ENCODE assay signal across 25 cellular contexts in the genomic region with DNA sequence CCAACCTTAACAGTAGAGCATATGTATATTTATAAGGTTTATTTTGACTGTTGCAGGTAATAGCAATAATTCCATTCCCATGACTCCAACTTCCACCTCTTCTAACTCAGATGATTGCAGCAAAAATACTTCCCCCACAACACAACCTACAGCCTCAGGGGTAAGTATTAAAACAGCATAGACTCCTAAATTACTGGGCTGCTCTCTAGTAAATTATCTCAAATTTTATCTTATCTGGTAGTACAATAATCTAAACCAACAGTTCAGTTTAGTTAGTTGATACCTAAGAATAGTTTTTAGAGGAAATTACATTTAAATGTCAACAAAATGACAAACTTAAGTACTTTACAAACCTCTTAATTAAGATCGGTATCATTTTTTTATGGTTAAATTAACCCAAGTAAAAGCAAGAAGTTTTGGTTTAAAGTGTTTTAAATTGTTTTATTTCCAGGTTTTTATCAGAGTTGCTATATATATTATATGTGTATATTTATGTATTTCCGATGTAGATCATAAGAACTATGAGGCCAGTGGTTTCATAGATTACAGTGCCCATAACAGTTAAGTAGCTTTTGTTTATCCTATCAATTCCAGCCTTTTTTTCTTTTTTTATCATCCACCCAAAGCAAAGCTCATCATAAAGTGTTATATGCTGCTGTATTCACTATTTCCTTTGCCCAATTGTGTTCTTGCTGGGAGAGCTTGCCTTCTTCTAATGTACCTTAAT. TPM values are rescaled to one million over a fixed set of nuclear protein-coding genes. Genes with fewer than 3 reads are reported as not detected.
DNase-seq lines count a peak whose midpoint lies in the region; ATAC-seq, FAIRE-seq and TF ChIP-seq lines count a peak whose summit lies in the region.
"Had no signal": no experiment of that assay in that cellular context is flagged by ENCODE, and none has a peak within 500 bp of the region (broad histone marks: within the 10 kb centered on the region; RNA-seq: fewer than 3 reads in every experiment).

No MANE protein-coding gene starts in this region.

- H2AFZ ChIP-seq in PC-3 (ENCODE audit: low read length) (no peak overlapping the region), endothelial cell of umbilical vein (ENCODE audit: low read depth, low read length) (no peak overlapping the region)

- peaks cover 6% of the 10 kb centered on the region; the same call in 1 of the 2 replicates for H3K4me1 ChIP-seq in PC-3 (ENCODE audit: insufficient read depth, low read length)
- H3K4me1 ChIP-seq in endothelial cell of umbilical vein (ENCODE audit: control insufficient read depth, extremely low read depth, insufficient read depth, low read length): peaks cover 63% of the 10 kb centered on the region
- H3K4me1 ChIP-seq in mucosa of descending colon (ENCODE audit: low read depth): peaks cover 27% of the 10 kb centered on the region
- no peaks in the 10 kb centered on the region for H3K4me1 ChIP-seq in vagina
- H3K4me1 ChIP-seq: prostate gland had no signal

- H3K36me3 Mint-ChIP-seq in Calu3 (ENCODE audit: insufficient read depth, unreplicated experiment): peaks cover 95% of the 10 kb centered on the region
- H3K36me3 Mint-ChIP-seq in immature natural killer cell: peaks cover 0 to 3% (median 0%) of the 10 kb centered on the region in 3 donors

- H3K36me3 ChIP-seq in PC-3 (ENCODE audit: low read depth, low read length) (peaks cover 31% of the 10 kb centered on the region; the same call in 1 of the 2 replicates), endothelial cell of umbilical vein (ENCODE audit: control insufficient read depth in 2 of 2, extremely low read depth in 1 of 2, insufficient read depth in 2 of 2, low read length in 2 of 2) (peaks cover 7 to 9% of the 10 kb centered on the region in 2 experiments), mucosa of descending colon (ENCODE audit: low read depth) (no peaks in the 10 kb centered on the region), vagina (no peaks in the 10 kb centered on the region)
- H3K36me3 ChIP-seq: prostate gland had no signal

- CTCF ChIA-PET in Calu3 (lab: Charles Lee) (interaction anchor here (0.6 to 1.4 kb wide), 2 partner anchors 195 to 966 kb away, joined by 3 to 6 read pairs; no protein-coding TSS in a partner anchor), PC-3 (lab: Charles Lee) (no interaction called here), endothelial cell of umbilical vein (lab: Charles Lee) (interaction anchor here (0.5 to 2.2 kb wide), 4 partner anchors 8 to 380 kb away, joined by 3 to 9 read pairs (median 6); no protein-coding TSS in a partner anchor)

- intact Hi-C loops in Calu3 (cut with micrococcal nuclease; ENCODE audit: unreplicated experiment): loop anchor here (2.0 to 10.0 kb wide), 4 partner anchors 14 to 532 kb away; partner anchors contain the start of gene GATA6
- intact Hi-C loops in PC-3 (cut with micrococcal nuclease): loop anchor here (5.0 kb wide), 1 partner anchor 99 kb away; no protein-coding TSS in a partner anchor
- intact Hi-C loops in endothelial cell of umbilical vein (cut with micrococcal nuclease): no loop called here
- intact Hi-C loops in mucosa of descending colon (cut with DNase I, micrococcal nuclease): no loop called here
- intact Hi-C loops in vagina (cut with DNase I): loop anchor here (10.0 kb wide), 1 partner anchor 1092 kb away; no protein-coding TSS in a partner anchor

- H3K27ac ChIP-seq in PC-3 (ENCODE audit: low read length) (no peak overlapping the region), endothelial cell of umbilical vein (ENCODE audit: insufficient read depth, low read depth, low read length) (no peak overlapping the region), vagina (no peak overlapping the region)
- H3K27ac ChIP-seq: epithelial cell of prostate, prostate gland, skin epidermis had no signal

- H3K9me2 ChIP-seq in PC-3 (replicated peaks; ENCODE audit: low read length): no peaks in the 10 kb centered on the region
- H3K9me2 ChIP-seq: SK-N-SH had no signal

- no peak overlapping the region for H3K4me3 ChIP-seq in PC-3 (ENCODE audit: low read length)
- no peak overlapping the region for H3K4me3 ChIP-seq in endothelial cell of umbilical vein (replicated peaks in 1 of 3; ENCODE audit: insufficient read depth in 1 of 3, low read depth in 1 of 3, low read length in 3 of 3)
- no peak overlapping the region for H3K4me3 ChIP-seq in mucosa of descending colon
- no peak overlapping the region for H3K4me3 ChIP-seq in vagina
- H3K4me3 ChIP-seq: lung, prostate gland, skin epidermis had no signal

- no peaks in the 10 kb centered on the region for H3K9me1 ChIP-seq in endothelial cell of umbilical vein (replicated peaks; ENCODE audit: control insufficient read depth, extremely low read depth, insufficient read depth, low read length)

- peak; percentile 86 for ATAC-seq in PC-3
- ATAC-seq in mucosa of descending colon: peak; percentile 1
- ATAC-seq: activated CD4-positive, alpha-beta T cell treated with anti-CD3 and anti-CD28 coated beads for 36 hours; T-helper 17 cell had no signal

- H3K4me3 Mint-ChIP-seq in Calu3 (ENCODE audit: low read depth, unreplicated experiment) (peak overlapping the region; percentile 58), immature natural killer cell (no peak overlapping the region)
- H3K4me3 Mint-ChIP-seq: activated CD4-positive, alpha-beta T cell treated with anti-CD3 and anti-CD28 coated beads for 36 hours; T-helper 17 cell had no signal

- H3K9ac ChIP-seq in PC-3 (ENCODE audit: low read length) (no peak overlapping the region), endothelial cell of umbilical vein (replicated peaks; ENCODE audit: extremely low read depth, insufficient read depth, low read length) (no peak overlapping the region)
- H3K9ac ChIP-seq: SK-N-SH had no signal

- H4K20me1 ChIP-seq in PC-3 (ENCODE audit: low read length): peaks cover 9% of the 10 kb centered on the region
- no peaks in the 10 kb centered on the region for H4K20me1 ChIP-seq in endothelial cell of umbilical vein (replicated peaks; ENCODE audit: control insufficient read depth, extremely low read depth, insufficient read depth, low read length)

- DNase-seq in Calu3: no peak
- peak; percentile 52 for DNase-seq in PC-3
- peak; percentile 23 for DNase-seq in endothelial cell of umbilical vein (ENCODE audit: low read depth, low spot score)
- DNase-seq in mucosa of descending colon: no peak
- DNase-seq in activated effector memory CD4-positive, alpha-beta T cell treated with Interleukin-2 at 50 U/mL for 16 hours: no peak
- no peak for DNase-seq in vagina (ENCODE audit: extremely low spot score in 2 of 2)
- no peak for DNase-seq in immature natural killer cell
- DNase-seq in NOMO-1 treated with dmso at 0.1 percent for 144 hours (lab: John Stamatoyannopoulos, UW; ENCODE audit: unreplicated experiment): no peak
- DNase-seq: ACHN; activated CD4-positive, alpha-beta T cell treated with anti-CD3 and anti-CD28 coated beads for 36 hours; activated CD8-positive, alpha-beta memory T cell treated with anti-CD3 and anti-CD28 coated beads for 24 hours; activated naive CD4-positive, alpha-beta T cell; activated T-cell treated with anti-CD3 and anti-CD28 coated beads, Interleukin-2, amount 50 U/mL, for 1 hour; central memory CD4-positive, alpha-beta T cell; GF-D8; GOT3; Karpas-422; NCI-H1694; NCI-H526; SK-N-SH; T-helper 17 cell had no signal

- H3F3A ChIP-seq in PC-3 (ENCODE audit: low read length, unreplicated experiment): no peaks in the 10 kb centered on the region

- H3K79me2 ChIP-seq in PC-3 (ENCODE audit: low read length): peaks cover 14% of the 10 kb centered on the region
- peaks cover 84% of the 10 kb centered on the region for H3K79me2 ChIP-seq in endothelial cell of umbilical vein (ENCODE audit: control insufficient read depth, insufficient read depth, low read length)

- H3K4me2 ChIP-seq in PC-3 (ENCODE audit: low read length): no peak overlapping the region
- no peak overlapping the region for H3K4me2 ChIP-seq in endothelial cell of umbilical vein (ENCODE audit: insufficient read depth, low read length)
- H3K4me2 ChIP-seq: SK-N-SH had no signal

- H3K4me1 Mint-ChIP-seq in Calu3 (ENCODE audit: low read depth, unreplicated experiment) (peaks cover 66% of the 10 kb centered on the region), immature natural killer cell (no peaks in the 10 kb centered on the region)
- H3K4me1 Mint-ChIP-seq: activated CD4-positive, alpha-beta T cell treated with anti-CD3 and anti-CD28 coated beads for 36 hours; T-helper 17 cell had no signal

- H3K27ac Mint-ChIP-seq in Calu3 (ENCODE audit: unreplicated experiment) (peak overlapping the region; percentile 93), immature natural killer cell (no peak overlapping the region)
- H3K27ac Mint-ChIP-seq: activated CD4-positive, alpha-beta T cell treated with anti-CD3 and anti-CD28 coated beads for 36 hours; T-helper 17 cell had no signal

- dilution Hi-C loops in endothelial cell of umbilical vein (cut with MboI; ENCODE audit: extremely low pct_ligation_motif_present, low sequenced_read_pairs): loop anchor here (25.0 kb wide), 1 partner anchor 254 kb away; no protein-coding TSS in a partner anchor

- no peak for FAIRE-seq in endothelial cell of umbilical vein (lab: Jason Lieb, UNC)

- H3K27me3 ChIP-seq in PC-3 (ENCODE audit: low read length) (no peaks in the 10 kb centered on the region), endothelial cell of umbilical vein (ENCODE audit: control insufficient read depth in 2 of 2, insufficient read depth in 2 of 2, low read length in 2 of 2) (no peaks in the 10 kb centered on the region), vagina (no peaks in the 10 kb centered on the region)

- no peak for TF ChIP-seq POLR2A in endothelial cell of umbilical vein (IDR thresholded peaks at IDR 0.05; ENCODE audit: low read depth, low read length)
- TF ChIP-seq POLR2A in vagina (IDR thresholded peaks at IDR 0.05): no peak

- H3K9me3 ChIP-seq in PC-3 (ENCODE audit: low read length) (no peaks in the 10 kb centered on the region), endothelial cell of umbilical vein (replicated peaks; ENCODE audit: control insufficient read depth, insufficient read depth, low read length) (no peaks in the 10 kb centered on the region), mucosa of descending colon (no peaks in the 10 kb centered on the region), vagina (no peaks in the 10 kb centered on the region)
- H3K9me3 ChIP-seq: prostate gland, SK-N-SH had no signal

- BruUV-seq in Calu3 (replicated peaks; lab: Mats Ljungman, UMichigan): TSS peak; percentile 28
- TSS peak; percentile 27 for BruUV-seq in PC-3 (replicated peaks; lab: Mats Ljungman, UMichigan)
- TSS peak; percentile 20 for BruUV-seq in endothelial cell of umbilical vein (replicated peaks; lab: Mats Ljungman, UMichigan)

- POLR2A ChIA-PET in PC-3 (lab: Charles Lee; ENCODE audit: unreplicated experiment) (interaction anchor here (0.5 kb wide), 1 partner anchor 532 kb away, joined by 9 read pairs; no protein-coding TSS in a partner anchor), endothelial cell of umbilical vein (lab: Charles Lee) (interaction anchor here (0.5 to 0.7 kb wide), 2 partner anchors 11 to 36 kb away, joined by 3 to 8 read pairs; no protein-coding TSS in a partner anchor)

- H3K9me3 Mint-ChIP-seq in Calu3 (ENCODE audit: low read depth, unreplicated experiment) (no peaks in the 10 kb centered on the region), immature natural killer cell (no peaks in the 10 kb centered on the region)

- TF ChIP-seq CTCF in Calu3 (IDR thresholded peaks at IDR 0.05; ENCODE audit: unreplicated experiment) (no peak), PC-3 (conservative IDR thresholded peaks at IDR 0.05; ENCODE audit: low read depth, low read length) (no peak), endothelial cell of umbilical vein (IDR thresholded peaks at IDR 0.05; ENCODE audit: extremely low read depth in 1 of 2, insufficient read depth in 1 of 2, low read depth in 1 of 2, low read length in 2 of 2) (no peak), mucosa of descending colon (IDR thresholded peaks at IDR 0.05) (no peak), vagina (IDR thresholded peaks at IDR 0.05) (no peak)

- H3K27me3 Mint-ChIP-seq in Calu3 (ENCODE audit: unreplicated experiment) (no peaks in the 10 kb centered on the region), immature natural killer cell (ENCODE audit: low read depth in 3 of 3) (peaks cover 5 to 10% (median 10%) of the 10 kb centered on the region in 3 donors)

RNA-seq across cellular contexts. Expression of gene GATA6, which starts 13.7 kb away (rescaled TPM):
- 54.6 and 58.4 TPM in 2 replicates for total RNA-seq in Calu3 (2022)
- 19.4 and 24.1 TPM in 2 replicates for total RNA-seq in PC-3 (2014; rRNA removed)
- 14.6 and 14.9 TPM in 2 replicates for total RNA-seq in endothelial cell of umbilical vein
- polyA plus RNA-seq in endothelial cell of umbilical vein: 3.9 and 4.1 TPM in 2 replicates
- 3.5 and 3.7 TPM in 2 replicates for polyA plus RNA-seq in endothelial cell of umbilical vein (2011; cell fraction: cytosol; rRNA removed)
- polyA plus RNA-seq in endothelial cell of umbilical vein (2011; cell fraction: nucleus; rRNA removed): 7.1 and 10.1 TPM in 2 replicates
- polyA plus RNA-seq in endothelial cell of umbilical vein (2012): 5.8 and 7.2 TPM in 2 replicates
- polyA minus RNA-seq in endothelial cell of umbilical vein: 2.7 and 3.8 TPM in 2 replicates
- polyA minus RNA-seq in endothelial cell of umbilical vein (2011; cell fraction: cytosol; rRNA and poly(A)+ RNA removed): 5.7 TPM
- polyA minus RNA-seq in endothelial cell of umbilical vein (2011; cell fraction: nucleus; rRNA and poly(A)+ RNA removed): 13.0 and 24.8 TPM in 2 replicates
- 10 to 100 TPM; 21.9 to 58.8 (median 43.3) TPM for total RNA-seq in mucosa of descending colon
- 9.8 TPM for total RNA-seq in vagina
- under 1 TPM in 1 of 3 donors, not detected in 2; 0.09 TPM for polyA plus RNA-seq in immature natural killer cell
- total RNA-seq: activated CD4-positive, alpha-beta T cell treated with anti-CD3 and anti-CD28 coated beads for 36 hours; T-helper 17 cell had no signal
- polyA plus RNA-seq: SK-N-SH had no signal

Comparison
In these comparisons a context has a peak if more than half of its experiments do, and no peak if none do; other contexts are left out.
1. DNase-seq: peak in PC-3 (single experiment) and endothelial cell of umbilical vein (single experiment); none in Calu3 (single experiment), mucosa of descending colon (0 of 3), activated effector memory CD4-positive, alpha-beta T cell treated with Interleukin-2 at 50 U/mL for 16 hours (single experiment), vagina (0 of 2), immature natural killer cell (0 of 3) and NOMO-1 treated with dmso at 0.1 percent for 144 hours (single experiment).
2. intact Hi-C loops: an anchor here in Calu3 (2.0 to 10.0 kb wide), PC-3 (5.0 kb wide) and vagina (10.0 kb wide); none called in endothelial cell of umbilical vein and mucosa of descending colon.